Comparison of ENCODE assay signal across 9 cellular contexts in the genomic region with DNA sequence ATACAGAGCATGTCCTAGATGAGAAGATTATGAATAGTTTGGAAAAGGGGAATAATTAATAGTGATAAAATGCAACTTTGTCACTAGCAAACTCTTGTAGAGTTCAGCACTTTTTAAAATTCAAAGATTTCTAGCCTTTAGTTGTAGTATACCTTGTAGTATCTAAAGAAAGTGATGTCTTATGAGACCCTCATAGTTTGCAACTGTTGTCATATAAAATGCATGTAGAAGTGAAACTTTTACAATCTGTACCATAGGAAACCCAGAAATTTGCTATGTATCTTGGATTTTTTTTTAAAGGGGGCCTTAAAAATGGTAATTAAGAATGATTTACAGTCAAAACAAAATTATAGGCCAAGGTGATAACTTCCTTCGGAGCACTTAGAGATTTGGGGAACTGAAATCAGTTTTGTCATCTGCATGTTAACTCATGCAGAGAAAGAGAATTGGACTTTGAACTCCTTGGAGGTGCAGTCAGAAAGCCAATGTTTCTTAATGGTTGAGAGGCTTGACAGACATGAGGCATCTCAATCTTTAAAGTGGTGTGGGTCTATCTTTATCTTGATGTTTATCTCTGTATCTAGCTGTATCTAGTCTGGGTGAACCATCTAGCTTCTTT. TPM values are rescaled to one million over a fixed set of nuclear protein-coding genes. Genes with fewer than 3 reads are reported as not detected.
DNase-seq lines count a peak whose midpoint lies in the region; ATAC-seq, FAIRE-seq and TF ChIP-seq lines count a peak whose summit lies in the region.
"Had no signal": no experiment of that assay in that cellular context is flagged by ENCODE, and none has a peak within 500 bp of the region (broad histone marks: within the 10 kb centered on the region; RNA-seq: fewer than 3 reads in every experiment).

No MANE protein-coding gene starts in this region.

- no peaks in the 10 kb centered on the region for H3K9me3 Mint-ChIP-seq in astrocyte (ENCODE audit: unreplicated experiment)
- no peaks in the 10 kb centered on the region for H3K9me3 Mint-ChIP-seq in activated CD8-positive, alpha-beta T cell treated with anti-CD3 and anti-CD28 coated beads, Interleukin-2, amount 10 ng/mL, durations not matched to agents 7 days and 5 days (ENCODE audit: insufficient read depth)

- no peaks in the 10 kb centered on the region for H3K4me1 ChIP-seq in astrocyte (ENCODE audit: insufficient read depth, low read length)
- H3K4me1 ChIP-seq in gastrocnemius medialis = peaks cover 11 to 23% of the 10 kb centered on the region in 2 donors

- H3K27me3 ChIP-seq in astrocyte (ENCODE audit: insufficient read depth, low read length) = no peaks in the 10 kb centered on the region
- no peaks in the 10 kb centered on the region for H3K27me3 ChIP-seq in gastrocnemius medialis

- H3K27ac Mint-ChIP-seq in astrocyte (ENCODE audit: unreplicated experiment) = no peak overlapping the region
- H3K27ac Mint-ChIP-seq in activated CD8-positive, alpha-beta T cell treated with anti-CD3 and anti-CD28 coated beads, Interleukin-2, amount 10 ng/mL, durations not matched to agents 7 days and 5 days = no peak overlapping the region

- no peaks in the 10 kb centered on the region for H3K36me3 Mint-ChIP-seq in astrocyte (ENCODE audit: low read depth, unreplicated experiment)
- H3K36me3 Mint-ChIP-seq in activated CD8-positive, alpha-beta T cell treated with anti-CD3 and anti-CD28 coated beads, Interleukin-2, amount 10 ng/mL, durations not matched to agents 7 days and 5 days (ENCODE audit: low read depth) = no peaks in the 10 kb centered on the region

- H3K4me3 ChIP-seq in astrocyte (ENCODE audit: insufficient read depth, low read depth, low read length) (no peak overlapping the region), gastrocnemius medialis (peak overlapping the region; percentile 65 to 94 (median 80))

- no peak overlapping the region for H3K9ac ChIP-seq in astrocyte (ENCODE audit: low read length)

- H3K4me3 Mint-ChIP-seq in astrocyte (ENCODE audit: unreplicated experiment) = no peak overlapping the region
- H3K4me3 Mint-ChIP-seq in activated CD8-positive, alpha-beta T cell treated with anti-CD3 and anti-CD28 coated beads, Interleukin-2, amount 10 ng/mL, durations not matched to agents 7 days and 5 days = no peak overlapping the region

- intact Hi-C loops in gastrocnemius medialis (cut with DNase I; ENCODE audit: low total_unique reads) = loop anchor here (2.0 to 10.0 kb wide), 2 partner anchors 73 to 781 kb away; a partner anchor contains a TSS

- ATAC-seq in GM19324 (IDR thresholded peaks at IDR 0.05; ENCODE audit: low FRiP score, unreplicated experiment) = peak; percentile 50
- peak; percentile 48 for ATAC-seq in HG03066 (IDR thresholded peaks at IDR 0.05; ENCODE audit: low read depth, unreplicated experiment)
- no peak for ATAC-seq in gastrocnemius medialis
- no peak for ATAC-seq in activated CD8-positive, alpha-beta T cell treated with anti-CD3 and anti-CD28 coated beads, Interleukin-2, amount 10 ng/mL, durations not matched to agents 7 days and 5 days

- H3K27ac ChIP-seq in astrocyte (ENCODE audit: low read depth, low read length) = no peak overlapping the region
- H3K27ac ChIP-seq in gastrocnemius medialis = peak overlapping the region; percentile 74 to 99 (median 94)

- no peaks in the 10 kb centered on the region for H4K20me1 ChIP-seq in astrocyte (ENCODE audit: insufficient read depth, low read length)

- TF ChIP-seq POLR2A in gastrocnemius medialis (IDR thresholded peaks at IDR 0.05) = no peak

- H3K4me1 Mint-ChIP-seq in astrocyte (ENCODE audit: low read depth, unreplicated experiment) = no peaks in the 10 kb centered on the region
- H3K4me1 Mint-ChIP-seq in activated CD8-positive, alpha-beta T cell treated with anti-CD3 and anti-CD28 coated beads, Interleukin-2, amount 10 ng/mL, durations not matched to agents 7 days and 5 days (ENCODE audit: low read depth) = peaks cover 16% of the 10 kb centered on the region

- no peaks in the 10 kb centered on the region for H3K9me3 ChIP-seq in astrocyte (ENCODE audit: insufficient read depth, low read depth, low read length)
- no peaks in the 10 kb centered on the region for H3K9me3 ChIP-seq in gastrocnemius medialis

- DNase-seq in astrocyte (ENCODE audit: low read depth) (no peak), gastrocnemius medialis (no peak), HTR-8/SVneo (ENCODE audit: insufficient read length, low spot score) (no peak), DMS 273 (lab: John Stamatoyannopoulos, UW; ENCODE audit: unreplicated experiment) (no peak)
- DNase-seq in activated CD8-positive, alpha-beta T cell treated with anti-CD3 and anti-CD28 coated beads, Interleukin-2, amount 10 ng/mL, durations not matched to agents 7 days and 5 days = no peak
- DNase-seq in stimulated activated naive CD4-positive, alpha-beta T cell (lab: John Stamatoyannopoulos, UW) = no peak

- POLR2A ChIA-PET in activated CD8-positive, alpha-beta T cell treated with anti-CD3 and anti-CD28 coated beads, Interleukin-2, amount 10 ng/mL, durations not matched to agents 7 days and 5 days (lab: Charles Lee) = no interaction called here

- H3K36me3 ChIP-seq in astrocyte (ENCODE audit: insufficient read depth, low read length) = no peaks in the 10 kb centered on the region
- no peaks in the 10 kb centered on the region for H3K36me3 ChIP-seq in gastrocnemius medialis

- TF ChIP-seq CTCF in astrocyte (IDR thresholded peaks at IDR 0.05; ENCODE audit: insufficient read depth, low read depth, low read length) = no peak
- no peak for TF ChIP-seq CTCF in gastrocnemius medialis (IDR thresholded peaks at IDR 0.05 in 4 of 5, conservative IDR thresholded peaks at IDR 0.05 in 1 of 5)

- H3K4me2 ChIP-seq in astrocyte (ENCODE audit: low read length) = peak overlapping the region; percentile 21

- in situ Hi-C loops in gastrocnemius medialis (cut with MboI; ENCODE audit: low sequenced_read_pairs in 4 of 4) = loop anchor here in 1 of 4 donors (10.0 kb wide), 1 partner anchor 71 kb away; no protein-coding TSS in a partner anchor

- peaks cover 27% of the 10 kb centered on the region for H3K27me3 Mint-ChIP-seq in astrocyte (ENCODE audit: low read depth, unreplicated experiment)
- H3K27me3 Mint-ChIP-seq in activated CD8-positive, alpha-beta T cell treated with anti-CD3 and anti-CD28 coated beads, Interleukin-2, amount 10 ng/mL, durations not matched to agents 7 days and 5 days (ENCODE audit: low read depth) = peaks cover 38% of the 10 kb centered on the region

- CTCF ChIA-PET in activated CD8-positive, alpha-beta T cell treated with anti-CD3 and anti-CD28 coated beads, Interleukin-2, amount 10 ng/mL, durations not matched to agents 7 days and 5 days (lab: Charles Lee) = no interaction called here

- FAIRE-seq in astrocyte (lab: Jason Lieb, UNC) = no peak
- FAIRE-seq in HTR-8/SVneo (lab: Jason Lieb, UNC) = no peak

- no peaks in the 10 kb centered on the region for H3K79me2 ChIP-seq in astrocyte (ENCODE audit: insufficient read depth, low read length)

- H2AFZ ChIP-seq in astrocyte (ENCODE audit: low read depth, low read length) = no peak overlapping the region

RNA-seq across cellular contexts. Expression of a gene that starts 1.3 kb away (rescaled TPM):
- total RNA-seq in astrocyte (0.02 TPM in 1 of 2 replicates, not detected in the other), gastrocnemius medialis (10 to 100 TPM in 1 of 4 donors, 1 to 10 TPM in 3; 4.5 to 10.7 (median 6.2) TPM)
- total RNA-seq in activated CD8-positive, alpha-beta T cell treated with anti-CD3 and anti-CD28 coated beads, Interleukin-2, amount 10 ng/mL, durations not matched to agents 7 days and 5 days = under 1 TPM in 1 of 2 experiments, not detected in 1; 0.10 TPM
- total RNA-seq: T-helper 1 cell treated with Interleukin-12 subunit alpha and Interleukin-12 subunit beta and Interleukin-4 antibody, amounts not matched to agents 30 ng/mL and 1 ng/mL, for 36 hours had no signal

Comparison
In these comparisons a context has a peak if more than half of its experiments do, and no peak if none do; other contexts are left out.
1. ATAC-seq: peak in GM19324 (single experiment) and HG03066 (single experiment); none in gastrocnemius medialis (0 of 2) and activated CD8-positive, alpha-beta T cell treated with anti-CD3 and anti-CD28 coated beads, Interleukin-2, amount 10 ng/mL, durations not matched to agents 7 days and 5 days (single experiment).